In the genomic region with DNA sequence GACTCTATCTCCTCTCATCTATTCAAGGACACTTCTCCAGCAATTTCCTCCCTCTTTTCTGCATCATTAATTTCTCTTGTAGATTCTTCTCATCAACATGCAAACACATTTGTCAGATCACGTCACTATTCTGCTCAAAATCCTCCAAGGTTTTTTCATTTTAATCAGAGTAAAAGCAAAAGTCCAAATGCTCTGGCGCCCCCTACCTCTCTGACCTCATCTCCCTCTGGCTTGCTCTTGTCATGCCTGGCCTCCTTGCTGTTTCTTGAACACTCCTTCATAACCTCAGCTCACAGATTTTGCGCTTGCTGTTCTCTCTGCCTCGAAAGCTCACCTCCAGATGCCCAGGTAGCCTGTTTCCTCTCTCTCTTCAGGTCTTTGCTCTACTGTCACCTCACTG, we compare ENCODE assay signal across 1 cellular context.
TF ChIP-seq lines count a peak whose summit lies in the region.

No MANE protein-coding gene starts in this region.

TF ChIP-seq in H1, 55 proteins besides CTCF, POLR2A, EP300 and RAD21:
- TF ChIP-seq SIX5 (IDR thresholded peaks at IDR 0.05; ENCODE audit: low read depth, low read length) (no peak), SIRT6 (IDR thresholded peaks at IDR 0.05; ENCODE audit: low read length) (no peak)
